In the genomic region with DNA sequence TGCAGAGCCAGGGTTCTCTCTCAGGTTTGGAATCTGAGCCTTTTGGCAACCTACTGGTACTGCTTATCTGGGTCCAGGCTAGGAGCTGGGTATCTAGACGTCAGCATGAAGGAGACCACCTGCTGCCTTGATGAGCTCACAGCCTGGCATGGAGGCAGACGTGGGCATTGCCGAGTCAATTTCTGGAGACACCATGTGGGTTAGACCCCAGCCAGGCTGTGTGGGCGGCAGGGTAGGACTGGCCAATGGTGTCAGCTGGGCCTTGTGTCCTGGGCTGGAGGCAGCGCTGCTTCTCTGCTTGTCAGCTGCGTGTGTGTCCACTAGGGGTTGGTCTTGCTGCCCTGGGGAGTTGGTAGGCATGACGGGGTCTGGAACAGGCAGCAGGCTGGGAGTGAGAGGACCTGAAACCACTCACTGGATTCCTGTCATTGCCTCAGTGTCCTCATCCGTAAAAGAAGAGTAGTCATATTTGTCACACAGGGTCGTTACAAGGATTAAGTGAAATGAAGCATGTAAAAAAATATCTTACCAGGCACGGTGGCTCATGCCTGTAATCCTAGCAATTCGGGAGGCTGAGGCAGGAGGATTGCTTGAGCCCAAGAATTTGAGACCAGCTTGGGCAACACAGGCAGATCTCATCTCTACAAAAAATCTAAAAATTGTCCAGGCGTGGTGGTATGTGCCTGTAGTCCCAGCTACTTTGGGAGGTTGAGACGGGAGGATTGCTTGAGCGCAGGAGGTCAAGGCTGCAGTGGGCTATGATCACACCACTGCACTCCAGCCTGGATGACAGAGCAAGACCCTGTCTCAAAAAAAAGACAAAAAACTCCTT, we compare ENCODE assay signal across 14 cellular contexts. TPM values are rescaled to one million over a fixed set of nuclear protein-coding genes. Genes with fewer than 3 reads are reported as not detected.
DNase-seq lines count a peak whose midpoint lies in the region; FAIRE-seq and TF ChIP-seq lines count a peak whose summit lies in the region.
"Had no signal": no experiment of that assay in that cellular context is flagged by ENCODE, and none has a peak within 500 bp of the region (broad histone marks: within the 10 kb centered on the region; RNA-seq: fewer than 3 reads in every experiment).

No MANE protein-coding gene starts in this region.

- intact Hi-C loops in testis (cut with DNase I; ENCODE audit: low total_unique reads) = loop anchor here (10.0 kb wide), 1 partner anchor 76 kb away; no protein-coding TSS in a partner anchor

- H3K27ac Mint-ChIP-seq in HFFc6 = peak overlapping the region; percentile 79
- H3K27ac Mint-ChIP-seq: effector memory CD8-positive, alpha-beta T cell had no signal

- H3K36me3 ChIP-seq in bronchial epithelial cell (ENCODE audit: control insufficient read depth, insufficient read depth, low read length) = no peaks in the 10 kb centered on the region
- H3K36me3 ChIP-seq in testis (ENCODE audit: low read depth, missing control alignments) = no peaks in the 10 kb centered on the region

- H3K9me3 Mint-ChIP-seq in HFFc6 = no peaks in the 10 kb centered on the region
- H3K9me3 Mint-ChIP-seq: effector memory CD8-positive, alpha-beta T cell had no signal

- H3K4me1 ChIP-seq in testis = peaks cover 51% of the 10 kb centered on the region

- H3K27me3 ChIP-seq in bronchial epithelial cell (ENCODE audit: control insufficient read depth, insufficient read depth, low read length) = no peaks in the 10 kb centered on the region
- no peaks in the 10 kb centered on the region for H3K27me3 ChIP-seq in testis

- no peak for TF ChIP-seq POLR2A in testis (IDR thresholded peaks at IDR 0.05)

- no peaks in the 10 kb centered on the region for H3K9me3 ChIP-seq in testis

- no peak; the same call in 1 of the 2 replicates for TF ChIP-seq CTCF in HFFc6 (IDR thresholded peaks at IDR 0.05)
- no peak for TF ChIP-seq CTCF in bronchial epithelial cell (IDR thresholded peaks at IDR 0.05; ENCODE audit: insufficient read depth, low read length, severe bottlenecking)
- no peak for TF ChIP-seq CTCF in testis (IDR thresholded peaks at IDR 0.05)

- H3K27me3 Mint-ChIP-seq in HFFc6 (ENCODE audit: insufficient read depth) = no peaks in the 10 kb centered on the region

- DNase-seq in HFFc6 (no peak), bronchial epithelial cell (ENCODE audit: low read depth) (no peak), islet precursor cell (peak; percentile 73), testis (no peak), RPMI8226 (no peak), T-helper 9 cell (no peak), NOMO-1 treated with dmso at 0.1 percent for 144 hours (lab: John Stamatoyannopoulos, UW; ENCODE audit: unreplicated experiment) (no peak)
- DNase-seq: activated effector memory CD4-positive, alpha-beta T cell treated with Interleukin-2 at 50 U/mL for 16 hours; DMS79 treated with DMSO at 0.1 percent for 48 hours; effector memory CD8-positive, alpha-beta T cell; NCI-H1694 had no signal

- peak; percentile 13 for FAIRE-seq in bronchial epithelial cell (lab: Jason Lieb, UNC)

- H3K36me3 Mint-ChIP-seq in HFFc6 (ENCODE audit: low read depth) = no peaks in the 10 kb centered on the region

- peak overlapping the region; percentile 1 to 91 for H3K27ac ChIP-seq in testis
- H3K27ac ChIP-seq: VCaP had no signal

- H3K4me3 ChIP-seq in bronchial epithelial cell (ENCODE audit: low read depth, low read length) (no peak overlapping the region), testis (no peak overlapping the region)

- WGBS in testis, 2 donors = 75 to 77% methylated on average over 11 to 14 of the region's 14 CpGs

- H3K4me3 Mint-ChIP-seq in HFFc6 = no peak overlapping the region
- H3K4me3 Mint-ChIP-seq: effector memory CD8-positive, alpha-beta T cell had no signal

- peaks cover 66% of the 10 kb centered on the region for H3K4me1 Mint-ChIP-seq in HFFc6 (ENCODE audit: low read depth)

RNA-seq across cellular contexts. Expression of a gene that starts 31.7 kb away (rescaled TPM):
- total RNA-seq in HFFc6 (2021; fragmentation: NEBNext Ultra II Directional; extraction: Animal tissue kit (Norgen Biotek cat#: 25700)) = 1 to 10 TPM in 4 of 6 experiments, under 1 TPM in 2; 0.31 to 7.7 (median 6.5) TPM
- total RNA-seq in bronchial epithelial cell = 0.26 TPM in 2 replicates
- 1 to 10 TPM in 1 of 2 donors, under 1 TPM in 1; 0.43 to 1.9 TPM for total RNA-seq in testis
- 3.5 TPM for polyA plus RNA-seq in testis (ENCODE audit: insufficient read depth, low read depth, low replicate concordance)
- total RNA-seq: left lobe of liver, OCI-LY7 had no signal

RNA-seq across cellular contexts. Expression of a gene that starts 42.2 kb away (rescaled TPM):
- total RNA-seq in HFFc6 (2021; fragmentation: NEBNext Ultra II Directional; extraction: Animal tissue kit (Norgen Biotek cat#: 25700)) = 10 to 100 TPM; 31.3 to 42.1 (median 34.8) TPM
- total RNA-seq in bronchial epithelial cell = 11.1 and 12.4 TPM in 2 replicates
- total RNA-seq in testis = 100 to 1,000 TPM; 111 to 143 TPM
- polyA plus RNA-seq in testis (ENCODE audit: insufficient read depth, low read depth, low replicate concordance) = 74.1 TPM

RNA-seq across cellular contexts. Expression of a gene that starts 42.7 kb away (rescaled TPM):
- 10 to 100 TPM; 53.8 to 61.2 (median 56.3) TPM for total RNA-seq in HFFc6 (2021; fragmentation: NEBNext Ultra II Directional; extraction: Animal tissue kit (Norgen Biotek cat#: 25700))
- total RNA-seq in bronchial epithelial cell (23.2 and 38.2 TPM in 2 replicates), testis (100 to 1,000 TPM; 206 to 253 TPM)
- polyA plus RNA-seq in testis (ENCODE audit: insufficient read depth, low read depth, low replicate concordance) = 109 TPM

RNA-seq across cellular contexts. Expression of a gene that starts 43.3 kb away (rescaled TPM):
- total RNA-seq in HFFc6 (2021; fragmentation: NEBNext Ultra II Directional; extraction: Animal tissue kit (Norgen Biotek cat#: 25700)) = under 1 TPM; 0.26 to 0.66 (median 0.46) TPM
- 0.13 and 0.26 TPM in 2 replicates for total RNA-seq in bronchial epithelial cell
- total RNA-seq in testis = under 1 TPM; 0.25 to 0.55 TPM
- 1.5 TPM for polyA plus RNA-seq in testis (ENCODE audit: insufficient read depth, low read depth, low replicate concordance)

RNA-seq across cellular contexts. Expression of a gene that starts 48.6 kb away (rescaled TPM):
- not detected for total RNA-seq in HFFc6 (2021; fragmentation: NEBNext Ultra II Directional; extraction: Animal tissue kit (Norgen Biotek cat#: 25700))
- total RNA-seq in bronchial epithelial cell (under 0.01 TPM in 1 of 2 replicates, not detected in the other), testis (100 to 1,000 TPM; 108 to 373 TPM)
- 304 TPM for polyA plus RNA-seq in testis (ENCODE audit: insufficient read depth, low read depth, low replicate concordance)
- total RNA-seq: OCI-LY7 had no signal
